In the genomic region with DNA sequence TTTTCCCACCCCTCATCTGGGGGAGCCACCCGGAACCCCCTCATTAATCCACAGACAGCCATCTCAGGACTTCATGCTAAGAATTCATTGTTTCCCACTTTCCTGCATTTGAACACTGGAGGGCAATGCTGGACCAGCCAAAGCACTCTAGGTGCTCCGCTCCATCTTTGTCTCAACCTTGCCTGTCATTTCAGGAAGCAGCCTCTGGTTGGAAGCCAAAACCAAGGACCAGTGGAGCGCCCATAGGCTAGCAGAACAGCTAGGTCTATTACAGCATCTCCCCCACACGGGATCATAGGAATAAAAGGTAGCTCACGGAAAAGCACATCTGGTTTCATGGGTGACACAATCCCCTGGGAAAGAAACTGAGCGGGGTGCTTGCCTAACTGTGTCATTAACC, we compare ENCODE assay signal across 9 cellular contexts.
A peak's percentile ranks its signal among the peaks of the same experiment; 100 is the strongest.
DNase-seq lines count a peak whose midpoint lies in the region; ATAC-seq and TF ChIP-seq lines count a peak whose summit lies in the region.
"Had no signal": no experiment of that assay in that cellular context is flagged by ENCODE, and none has a peak within 500 bp of the region (broad histone marks: within the 10 kb centered on the region; RNA-seq: fewer than 3 reads in every experiment).

No MANE protein-coding gene starts in this region.

- no peak for TF ChIP-seq EP300 in upper lobe of left lung (IDR thresholded peaks at IDR 0.05)

- WGBS in right lobe of liver (ENCODE audit: insufficient coverage, low coverage, low lambda C conversion rate, missing lambda C conversion rate) = 25% methylated on average over 6 of the region's 6 CpGs
- WGBS in upper lobe of left lung, 2 donors = 20 to 29% methylated on average over 6 of the region's 6 CpGs

- H3K9me3 Mint-ChIP-seq in HFFc6 = no peaks in the 10 kb centered on the region
- H3K9me3 Mint-ChIP-seq in activated CD4-positive, alpha-beta T cell treated with anti-CD3 and anti-CD28 coated beads, Interleukin-2, amount 10 ng/mL, durations not matched to agents 7 days and 5 days = no peaks in the 10 kb centered on the region
- H3K9me3 Mint-ChIP-seq: T-cell had no signal

- ATAC-seq in right lobe of liver (peak; percentile 54 to 90 (median 76)), upper lobe of left lung (ENCODE audit: low FRiP score in 2 of 2) (peak; percentile 47 to 80), GM18520 (IDR thresholded peaks at IDR 0.05; ENCODE audit: unreplicated experiment) (no peak)
- ATAC-seq: T-cell had no signal

- POLR2A ChIA-PET in activated CD4-positive, alpha-beta T cell treated with anti-CD3 and anti-CD28 coated beads, Interleukin-2, amount 10 ng/mL, durations not matched to agents 7 days and 5 days (lab: Charles Lee) = no interaction called here

- H3K9me3 ChIP-seq in NT2/D1 (ENCODE audit: insufficient read depth, low read length) = no peaks in the 10 kb centered on the region
- H3K9me3 ChIP-seq in right lobe of liver = no peaks in the 10 kb centered on the region
- H3K9me3 ChIP-seq in upper lobe of left lung = no peaks in the 10 kb centered on the region

- intact Hi-C loops in right lobe of liver (cut with DNase I) = loop anchor here in 1 of 2 donors (10.0 kb wide), 1 partner anchor 163 kb away; no protein-coding TSS in a partner anchor

- no peak for TF ChIP-seq POLR2A in right lobe of liver (IDR thresholded peaks at IDR 0.05)
- TF ChIP-seq POLR2A in upper lobe of left lung (IDR thresholded peaks at IDR 0.05) = no peak

- H3K36me3 Mint-ChIP-seq in HFFc6 (ENCODE audit: low read depth) = no peaks in the 10 kb centered on the region
- no peaks in the 10 kb centered on the region for H3K36me3 Mint-ChIP-seq in activated CD4-positive, alpha-beta T cell treated with anti-CD3 and anti-CD28 coated beads, Interleukin-2, amount 10 ng/mL, durations not matched to agents 7 days and 5 days (ENCODE audit: low read depth)
- H3K36me3 Mint-ChIP-seq: T-cell had no signal

- no peaks in the 10 kb centered on the region for H3K36me3 ChIP-seq in NT2/D1 (ENCODE audit: insufficient read depth, insufficient read length, low read length)
- no peaks in the 10 kb centered on the region for H3K36me3 ChIP-seq in right lobe of liver
- no peaks in the 10 kb centered on the region for H3K36me3 ChIP-seq in upper lobe of left lung

- H3K4me1 ChIP-seq in NT2/D1 (ENCODE audit: insufficient read depth, insufficient read length) (no peaks in the 10 kb centered on the region), right lobe of liver (no peaks in the 10 kb centered on the region), upper lobe of left lung (no peaks in the 10 kb centered on the region)

- H3K27me3 Mint-ChIP-seq in HFFc6 (ENCODE audit: insufficient read depth) = peaks cover 48% of the 10 kb centered on the region
- no peaks in the 10 kb centered on the region for H3K27me3 Mint-ChIP-seq in activated CD4-positive, alpha-beta T cell treated with anti-CD3 and anti-CD28 coated beads, Interleukin-2, amount 10 ng/mL, durations not matched to agents 7 days and 5 days
- H3K27me3 Mint-ChIP-seq: T-cell had no signal

- TF ChIP-seq CTCF in HFFc6 (IDR thresholded peaks at IDR 0.05) = peak; percentile 78
- TF ChIP-seq CTCF in right lobe of liver (IDR thresholded peaks at IDR 0.05) = peak; percentile 46 to 60 (median 54)
- TF ChIP-seq CTCF in upper lobe of left lung (IDR thresholded peaks at IDR 0.05) = peak; percentile 22 to 80 (median 58)

- DNase-seq in DMS153 (lab: John Stamatoyannopoulos, UW) (peak; percentile 8), HFFc6 (peak; percentile 67), NT2/D1 (ENCODE audit: low read depth, low spot score) (peak; percentile 46), dermis blood vessel endothelial cell (peak; percentile 91), right lobe of liver (peak in 2 of 3 donors; percentile 42 to 56), upper lobe of left lung (peak in 1 of 2 donors; percentile 67)
- no peak for DNase-seq in activated CD4-positive, alpha-beta T cell treated with anti-CD3 and anti-CD28 coated beads, Interleukin-2, amount 10 ng/mL, durations not matched to agents 7 days and 5 days

- CTCF ChIA-PET in activated CD4-positive, alpha-beta T cell treated with anti-CD3 and anti-CD28 coated beads, Interleukin-2, amount 10 ng/mL, durations not matched to agents 7 days and 5 days (lab: Charles Lee) = no interaction called here

- H3K27ac ChIP-seq in right lobe of liver (no peak overlapping the region), upper lobe of left lung (no peak overlapping the region)

- no peak overlapping the region for H3K4me3 Mint-ChIP-seq in HFFc6
- H3K4me3 Mint-ChIP-seq in activated CD4-positive, alpha-beta T cell treated with anti-CD3 and anti-CD28 coated beads, Interleukin-2, amount 10 ng/mL, durations not matched to agents 7 days and 5 days = no peak overlapping the region
- H3K4me3 Mint-ChIP-seq: T-cell had no signal

- no peaks in the 10 kb centered on the region for H3K27me3 ChIP-seq in NT2/D1 (ENCODE audit: insufficient read depth, insufficient read length)
- no peaks in the 10 kb centered on the region for H3K27me3 ChIP-seq in right lobe of liver
- no peaks in the 10 kb centered on the region for H3K27me3 ChIP-seq in upper lobe of left lung

- no peak overlapping the region for H3K27ac Mint-ChIP-seq in HFFc6
- H3K27ac Mint-ChIP-seq in activated CD4-positive, alpha-beta T cell treated with anti-CD3 and anti-CD28 coated beads, Interleukin-2, amount 10 ng/mL, durations not matched to agents 7 days and 5 days = no peak overlapping the region

- H3K4me3 ChIP-seq in NT2/D1 (ENCODE audit: insufficient read length, low read depth) (no peak overlapping the region), right lobe of liver (no peak overlapping the region), upper lobe of left lung (no peak overlapping the region)

- H3K4me1 Mint-ChIP-seq in HFFc6 (ENCODE audit: low read depth) = peaks cover 22% of the 10 kb centered on the region
- no peaks in the 10 kb centered on the region for H3K4me1 Mint-ChIP-seq in activated CD4-positive, alpha-beta T cell treated with anti-CD3 and anti-CD28 coated beads, Interleukin-2, amount 10 ng/mL, durations not matched to agents 7 days and 5 days

- no peak overlapping the region for H3K9ac ChIP-seq in NT2/D1 (ENCODE audit: insufficient read length, low read depth)
